Comparison of ENCODE assay signal across 9 cellular contexts in the genomic region with DNA sequence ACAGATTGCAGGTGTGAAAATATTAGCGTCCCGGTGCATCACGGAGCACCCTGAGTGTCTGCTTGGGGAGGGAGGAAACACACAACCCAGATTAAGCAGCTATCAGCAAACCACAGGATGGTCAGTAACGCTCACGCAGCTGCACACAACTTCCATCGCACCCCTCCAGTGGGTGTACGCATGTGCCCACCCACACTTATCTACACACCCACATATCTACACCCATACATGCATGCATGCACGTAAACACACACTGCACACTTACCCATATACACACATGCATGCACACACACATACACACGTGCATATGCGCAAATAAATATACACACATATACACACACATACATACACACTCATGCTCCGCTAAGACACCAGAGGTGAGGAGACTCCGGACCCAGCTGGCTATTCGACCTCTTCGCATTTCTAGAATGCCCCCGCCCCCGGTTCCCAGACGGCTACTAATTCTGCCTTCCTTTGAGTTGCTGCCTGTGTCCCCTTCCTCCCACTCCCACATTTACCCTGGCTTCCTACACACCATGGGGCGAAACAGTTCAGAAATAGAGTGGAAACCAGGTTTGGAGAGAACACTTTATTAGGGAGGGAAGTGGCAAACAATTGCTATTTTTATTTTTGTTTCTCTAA. TPM values are rescaled to one million over a fixed set of nuclear protein-coding genes. Genes with fewer than 3 reads are reported as not detected.
A peak's percentile ranks its signal among the peaks of the same experiment; 100 is the strongest.
DNase-seq lines count a peak whose midpoint lies in the region; ATAC-seq, FAIRE-seq and TF ChIP-seq lines count a peak whose summit lies in the region.
"Had no signal": no experiment of that assay in that cellular context is flagged by ENCODE, and none has a peak within 500 bp of the region (broad histone marks: within the 10 kb centered on the region; RNA-seq: fewer than 3 reads in every experiment).

No MANE protein-coding gene starts in this region.

- FAIRE-seq in urothelium cell line (lab: Jason Lieb, UNC) = peak; percentile 67

- no peak overlapping the region for H3K9ac ChIP-seq in colonic mucosa (ENCODE audit: low read depth in 2 of 2, low read length in 2 of 2)

- H3K4me1 ChIP-seq in heart right ventricle (peaks cover 13 to 90% (median 75%) of the 10 kb centered on the region in 9 donors), right cardiac atrium (ENCODE audit: control insufficient read depth, insufficient read depth, low read length) (peaks cover 26% of the 10 kb centered on the region), colonic mucosa (peaks cover 3% of the 10 kb centered on the region)

- no peaks in the 10 kb centered on the region for H3K27me3 ChIP-seq in heart right ventricle
- H3K27me3 ChIP-seq in right cardiac atrium (ENCODE audit: control insufficient read depth, insufficient read depth) = no peaks in the 10 kb centered on the region
- H3K27me3 ChIP-seq in dorsolateral prefrontal cortex = no peaks in the 10 kb centered on the region
- H3K27me3 ChIP-seq in colonic mucosa = no peaks in the 10 kb centered on the region

- H3K36me3 ChIP-seq in heart right ventricle (peaks cover 0 to 11% (median 0%) of the 10 kb centered on the region in 9 donors), colonic mucosa (no peaks in the 10 kb centered on the region)

- no peak for DNase-seq in heart right ventricle
- no peak for DNase-seq in right cardiac atrium
- peak; percentile 47 for DNase-seq in Jurkat, Clone E6-1 (ENCODE audit: low read depth, low spot score)
- DNase-seq in dorsolateral prefrontal cortex = no peak
- no peak for DNase-seq in urothelium cell line (ENCODE audit: low spot score)
- DNase-seq in AG08396 (ENCODE audit: low spot score) = no peak
- DNase-seq in colonic mucosa = no peak
- DNase-seq in NCI-H748 treated with DMSO at 0.1 percent for 48 hours (lab: John Stamatoyannopoulos, UW) = no peak
- DNase-seq: NCI-H1436 had no signal

- H3K4me3 ChIP-seq in heart right ventricle (no peak overlapping the region), right cardiac atrium (ENCODE audit: low read length) (no peak overlapping the region), dorsolateral prefrontal cortex (no peak overlapping the region), colonic mucosa (no peak overlapping the region)
- peak overlapping the region; percentile 28 for H3K4me3 ChIP-seq in Jurkat, Clone E6-1 (ENCODE audit: low read length)

- 65 to 71% methylated on average over 18 of the region's 18 CpGs for WGBS in heart right ventricle, 2 donors
- WGBS in right cardiac atrium = 69% methylated on average over 18 of the region's 18 CpGs

- TF ChIP-seq CTCF in heart right ventricle (IDR thresholded peaks at IDR 0.05) (no peak), dorsolateral prefrontal cortex (IDR thresholded peaks at IDR 0.05 in 54 of 56, conservative IDR thresholded peaks at IDR 0.05 in 2 of 56; ENCODE audit: low read depth in 1 of 56, partially characterized antibody in 56 of 56) (no peak), colonic mucosa (IDR thresholded peaks at IDR 0.05) (no peak)

- H3K27ac ChIP-seq in heart right ventricle (peak overlapping the region in 8 of 10 donors; percentile 54 to 81 (median 64)), right cardiac atrium (ENCODE audit: low read length) (no peak overlapping the region), dorsolateral prefrontal cortex (peak overlapping the region in 53 of 59 donors; percentile 22 to 100 (median 73)), colonic mucosa (no peak overlapping the region)

- intact Hi-C loops in heart right ventricle (cut with DNase I) = no loop called here
- intact Hi-C loops in right cardiac atrium (cut with DNase I) = no loop called here
- intact Hi-C loops in dorsolateral prefrontal cortex (cut with DNase I) = no loop called here
- intact Hi-C loops in colonic mucosa (cut with DNase I) = no loop called here

- ATAC-seq in heart right ventricle (no peak), right cardiac atrium (no peak)

- H3K9me3 ChIP-seq in heart right ventricle (peaks cover 0 to 10% (median 0%) of the 10 kb centered on the region in 11 donors), right cardiac atrium (ENCODE audit: control insufficient read depth, low read length) (no peaks in the 10 kb centered on the region), colonic mucosa (no peaks in the 10 kb centered on the region)

RNA-seq across cellular contexts. Expression of a gene that starts 26.2 kb away (rescaled TPM):
- total RNA-seq in heart right ventricle (10 to 100 TPM; 12.1 to 30.5 (median 16.6) TPM), right cardiac atrium (10 to 100 TPM in 2 of 4 donors, 1 to 10 TPM in 2; 9.6 to 15.4 (median 11.1) TPM), dorsolateral prefrontal cortex (100 to 1,000 TPM in 108 of 120 experiments, 10 to 100 TPM in 12; 68.5 to 431 (median 142) TPM), colonic mucosa (10 to 100 TPM; 11.6 to 16.9 TPM)
- polyA plus RNA-seq in heart right ventricle (10 to 100 TPM in 1 of 2 donors, 1 to 10 TPM in 1; 4.5 to 17.0 TPM), right cardiac atrium (9.6 TPM)
- polyA plus RNA-seq in Jurkat, Clone E6-1 (2012; ENCODE audit: insufficient read depth, insufficient read length) = 9.5 TPM

Comparison
In these comparisons a context has a peak if more than half of its experiments do, and no peak if none do; other contexts are left out.
1. H3K27ac ChIP-seq: peak in heart right ventricle (8 of 10) and dorsolateral prefrontal cortex (53 of 59); none in right cardiac atrium (single experiment) and colonic mucosa (single experiment).